ENCODE assay signal across 34 cellular contexts in genomic region chr13:66680031-66680430, GRCh38.
"Had no signal": no experiment of that assay in that cellular context is flagged by ENCODE, and none has a peak within 500 bp of the region (broad histone marks: within the 10 kb centered on the region; RNA-seq: fewer than 3 reads in every experiment).

No MANE protein-coding gene starts in this region.

- DNase-seq: activated effector memory CD4-positive, alpha-beta T cell treated with anti-CD3 and anti-CD28 coated beads, Interleukin-2, amount 50 U/mL, for 16 hours; activated effector memory CD4-positive, alpha-beta T cell treated with Interleukin-2 at 50 U/mL for 16 hours; activated gamma-delta T cell; activated gamma-delta T cell treated with Interleukin-2 at 50 U/mL for 16 hours; activated naive CD4-positive, alpha-beta T cell; activated naive CD4-positive, alpha-beta T cell treated with anti-CD3 and anti-CD28 coated beads for 36 hours; activated naive CD4-positive, alpha-beta T cell treated with anti-CD3 and anti-CD28 coated beads, Interleukin-2, amount 10 ng/mL, durations not matched to agents 7 days and 5 days; activated naive CD4-positive, alpha-beta T cell treated with anti-CD3 and anti-CD28 coated beads, Interleukin-2, amount 50 U/mL, for 16 hours; activated naive CD4-positive, alpha-beta T cell treated with Interleukin-2 at 50 U/mL for 16 hours; activated naive CD8-positive, alpha-beta T cell treated with anti-CD3 and anti-CD28 coated beads for 36 hours; activated naive CD8-positive, alpha-beta T cell treated with anti-CD3 and anti-CD28 coated beads, Interleukin-2, amount 10 ng/mL, durations not matched to agents 7 days and 5 days; activated naive CD8-positive, alpha-beta T cell treated with anti-CD3 and anti-CD28 coated beads, Interleukin-2, amount 50 U/mL, for 24 hours; activated T-cell treated with anti-CD3 and anti-CD28 coated beads, Interleukin-2, amount 50 U/mL, for 1 hour; activated T-cell treated with anti-CD3 and anti-CD28 coated beads, Interleukin-2, amount 50 U/mL, for 24 hours; activated T-cell treated with anti-CD3 and anti-CD28 coated beads, Interleukin-2, amount 50 U/mL, for 4 hours; activated T-cell treated with anti-CD3 and anti-CD28 coated beads, Interleukin-2, amount 50 U/mL, for 48 hours; activated T-cell treated with anti-CD3 and anti-CD28 coated beads, Interleukin-2, amount 50 U/mL, for 72 hours; adrenal gland; amniotic stem cell; amygdala; anterior cingulate cortex; aorta; body of pancreas; brain microvascular endothelial cell; caudate nucleus; central memory CD4-positive, alpha-beta T cell; cerebellar nuclear complex had no signal

- FAIRE-seq: astrocyte, bronchial epithelial cell had no signal

- ATAC-seq: activated naive CD4-positive, alpha-beta T cell treated with anti-CD3 and anti-CD28 coated beads, Interleukin-2, amount 50 U/mL, for 72 hours; activated naive CD8-positive, alpha-beta T cell treated with anti-CD3 and anti-CD28 coated beads, Interleukin-2, amount 50 U/mL, for 24 hours; activated T-cell treated with anti-CD3 and anti-CD28 coated beads, Interleukin-2, amount 50 U/mL, for 4 hours; activated T-cell treated with anti-CD3 and anti-CD28 coated beads, Interleukin-2, amount 50 U/mL, for 72 hours; activated T-helper 17 cell treated with anti-CD3 and anti-CD28 coated beads, Interleukin-2, amount 50 U/mL, for 72 hours; body of pancreas had no signal

- H3K27me3 ChIP-seq: adrenal gland, ascending aorta, body of pancreas, brain microvascular endothelial cell, breast epithelium, cardiac muscle cell had no signal

- H3K27ac ChIP-seq: adrenal gland, ascending aorta, body of pancreas, brain microvascular endothelial cell, breast epithelium, cardiac muscle cell had no signal

- H3K4me1 ChIP-seq: ascending aorta, body of pancreas, breast epithelium had no signal

- H3K36me3 ChIP-seq: adrenal gland, ascending aorta, brain microvascular endothelial cell, breast epithelium, cardiac muscle cell had no signal

- H3K4me3 ChIP-seq: adrenal gland, ascending aorta, body of pancreas, breast epithelium, cardiac muscle cell had no signal

- H3K9me3 ChIP-seq: ascending aorta, body of pancreas had no signal
